ENCODE assay signal across 30 cellular contexts in genomic region chr4:10491420-10491819, GRCh38.
"Had no signal": no experiment of that assay in that cellular context is flagged by ENCODE, and none has a peak within 500 bp of the region (broad histone marks: within the 10 kb centered on the region; RNA-seq: fewer than 3 reads in every experiment).

No MANE protein-coding gene starts in this region.

- H3K4me3 Mint-ChIP-seq: activated B cell treated with CpG ODN at 0.5 μM for 24 hours; activated CD8-positive, alpha-beta T cell treated with anti-CD3 and anti-CD28 coated beads for 36 hours; activated naive CD4-positive, alpha-beta T cell treated with anti-CD3 and anti-CD28 coated beads for 36 hours; activated naive CD4-positive, alpha-beta T cell treated with anti-CD3 and anti-CD28 coated beads, Interleukin-2, amount 50 U/mL, for 24 hours; activated naive CD8-positive, alpha-beta T cell treated with anti-CD3 and anti-CD28 coated beads for 36 hours; activated naive CD8-positive, alpha-beta T cell treated with anti-CD3 and anti-CD28 coated beads, Interleukin-2, amount 50 U/mL, for 24 hours; activated T-cell treated with anti-CD3 and anti-CD28 coated beads, Interleukin-2, amount 50 U/mL, for 4 hours; effector memory CD8-positive, alpha-beta T cell; T-helper 17 cell; T-helper 2 cell treated with Interferon-gamma antibody and Interleukin-4, amounts not matched to agents 5 μg/mL and 100 μg/mL, for 36 hours had no signal

- H3K9me3 Mint-ChIP-seq: activated B cell treated with CpG ODN at 0.5 μM for 24 hours; activated CD8-positive, alpha-beta T cell treated with anti-CD3 and anti-CD28 coated beads for 36 hours; activated naive CD4-positive, alpha-beta T cell treated with anti-CD3 and anti-CD28 coated beads for 36 hours; activated naive CD4-positive, alpha-beta T cell treated with anti-CD3 and anti-CD28 coated beads, Interleukin-2, amount 50 U/mL, for 24 hours; activated naive CD8-positive, alpha-beta T cell treated with anti-CD3 and anti-CD28 coated beads for 36 hours; activated naive CD8-positive, alpha-beta T cell treated with anti-CD3 and anti-CD28 coated beads, Interleukin-2, amount 50 U/mL, for 24 hours; activated T-cell treated with anti-CD3 and anti-CD28 coated beads, Interleukin-2, amount 50 U/mL, for 4 hours; activated T-helper 2 cell treated with anti-CD3 and anti-CD28 coated beads, Interferon-gamma antibody, Interleukin-2, Interleukin-4, amounts not matched to agents 10 μg/mL and 5 μg/mL and 100 μg/mL, durations not matched to agents 14 hours and 24 hours and 36 hours; effector memory CD8-positive, alpha-beta T cell; T-helper 2 cell treated with Interferon-gamma antibody and Interleukin-4, amounts not matched to agents 5 μg/mL and 100 μg/mL, for 36 hours had no signal

- FAIRE-seq: colon had no signal

- DNase-seq: activated B cell treated with CpG ODN at 0.5 μM for 24 hours; activated CD4-positive, alpha-beta T cell treated with anti-CD3 and anti-CD28 coated beads for 48 hours; activated CD4-positive, alpha-beta T cell treated with anti-CD3 and anti-CD28 coated beads, Interleukin-2, amount 50 U/mL, for 1 hour; activated CD4-positive, alpha-beta T cell treated with anti-CD3 and anti-CD28 coated beads, Interleukin-2, amount 50 U/mL, for 48 hours; activated CD8-positive, alpha-beta memory T cell treated with anti-CD3 and anti-CD28 coated beads for 24 hours; activated CD8-positive, alpha-beta T cell treated with anti-CD3 and anti-CD28 coated beads for 36 hours; activated effector memory CD4-positive, alpha-beta T cell treated with anti-CD3 and anti-CD28 coated beads, Interleukin-2, amount 50 U/mL, for 16 hours; activated naive CD4-positive, alpha-beta T cell treated with anti-CD3 and anti-CD28 coated beads for 36 hours; activated naive CD8-positive, alpha-beta T cell treated with anti-CD3 and anti-CD28 coated beads for 36 hours; activated naive CD8-positive, alpha-beta T cell treated with anti-CD3 and anti-CD28 coated beads, Interleukin-2, amount 50 U/mL, for 24 hours; activated T-cell treated with anti-CD3 and anti-CD28 coated beads, Interleukin-2, amount 50 U/mL, for 4 hours; adrenal gland; amygdala; aorta; body of pancreas; caudate nucleus; cortex of kidney; dermis blood vessel endothelial cell; effector CD4-positive, alpha-beta T cell; effector memory CD8-positive, alpha-beta T cell; esophagus squamous epithelium; foreskin melanocyte; heart right ventricle; T-helper 17 cell; T1000; WERI-Rb-1 had no signal

- H3K27ac Mint-ChIP-seq: activated B cell treated with CpG ODN at 0.5 μM for 24 hours; activated CD8-positive, alpha-beta T cell treated with anti-CD3 and anti-CD28 coated beads for 36 hours; activated naive CD4-positive, alpha-beta T cell treated with anti-CD3 and anti-CD28 coated beads for 36 hours; activated naive CD4-positive, alpha-beta T cell treated with anti-CD3 and anti-CD28 coated beads, Interleukin-2, amount 50 U/mL, for 24 hours; activated naive CD8-positive, alpha-beta T cell treated with anti-CD3 and anti-CD28 coated beads for 36 hours; activated naive CD8-positive, alpha-beta T cell treated with anti-CD3 and anti-CD28 coated beads, Interleukin-2, amount 50 U/mL, for 24 hours; activated T-helper 2 cell treated with anti-CD3 and anti-CD28 coated beads, Interferon-gamma antibody, Interleukin-2, Interleukin-4, amounts not matched to agents 10 μg/mL and 5 μg/mL and 100 μg/mL, durations not matched to agents 14 hours and 24 hours and 36 hours; effector memory CD8-positive, alpha-beta T cell; T-helper 17 cell; T-helper 2 cell treated with Interferon-gamma antibody and Interleukin-4, amounts not matched to agents 5 μg/mL and 100 μg/mL, for 36 hours had no signal

- H3K4me1 Mint-ChIP-seq: activated B cell treated with CpG ODN at 0.5 μM for 24 hours; activated naive CD4-positive, alpha-beta T cell treated with anti-CD3 and anti-CD28 coated beads, Interleukin-2, amount 50 U/mL, for 24 hours; activated naive CD8-positive, alpha-beta T cell treated with anti-CD3 and anti-CD28 coated beads for 36 hours; activated naive CD8-positive, alpha-beta T cell treated with anti-CD3 and anti-CD28 coated beads, Interleukin-2, amount 50 U/mL, for 24 hours; T-helper 17 cell had no signal

- H3K36me3 Mint-ChIP-seq: activated naive CD4-positive, alpha-beta T cell treated with anti-CD3 and anti-CD28 coated beads, Interleukin-2, amount 50 U/mL, for 24 hours; activated naive CD8-positive, alpha-beta T cell treated with anti-CD3 and anti-CD28 coated beads for 36 hours had no signal
